Comparison of ENCODE assay signal across 13 cellular contexts in the genomic region with DNA sequence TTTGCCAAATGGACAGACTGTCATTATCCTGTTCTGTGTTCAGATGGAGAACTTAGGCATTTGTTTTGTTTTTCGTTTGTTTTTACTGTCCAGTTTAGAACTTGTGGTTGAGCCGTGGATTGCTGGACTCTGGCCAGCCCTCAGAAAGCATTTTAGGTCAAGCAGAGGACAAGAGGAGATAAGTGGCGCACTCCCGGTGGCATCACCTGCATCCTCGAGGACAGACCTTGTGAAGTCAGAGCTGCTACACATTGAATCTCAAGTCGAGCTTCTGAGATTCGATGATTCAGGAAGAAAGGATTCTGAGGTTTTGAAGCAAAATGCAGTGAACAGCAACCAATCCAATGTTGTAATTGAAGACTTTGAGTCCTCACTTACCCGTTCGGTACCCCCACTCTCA. TPM values are rescaled to one million over a fixed set of nuclear protein-coding genes. Genes with fewer than 3 reads are reported as not detected.
DNase-seq lines count a peak whose midpoint lies in the region; ATAC-seq, FAIRE-seq and TF ChIP-seq lines count a peak whose summit lies in the region.
"Had no signal": no experiment of that assay in that cellular context is flagged by ENCODE, and none has a peak within 500 bp of the region (broad histone marks: within the 10 kb centered on the region; RNA-seq: fewer than 3 reads in every experiment).

No MANE protein-coding gene starts in this region.

- H3K36me3 Mint-ChIP-seq in astrocyte (ENCODE audit: low read depth, unreplicated experiment), result peaks cover 3% of the 10 kb centered on the region
- H3K36me3 Mint-ChIP-seq in Caco-2 (ENCODE audit: insufficient read depth, unreplicated experiment), result peaks cover 65% of the 10 kb centered on the region

- no peaks in the 10 kb centered on the region for H3K9me3 Mint-ChIP-seq in astrocyte (ENCODE audit: unreplicated experiment)
- no peaks in the 10 kb centered on the region for H3K9me3 Mint-ChIP-seq in Caco-2 (ENCODE audit: unreplicated experiment)
- H3K9me3 Mint-ChIP-seq: GM23338; stimulated activated naive B cell treated with anti-CD40 and anti-IgM and Interleukin-4, amounts not matched to agents 10 μg/mL and 1 μg/mL and 100 μg/mL, for 72 hours had no signal

- H3K4me1 ChIP-seq in astrocyte (ENCODE audit: insufficient read depth, low read length) (peaks cover 21% of the 10 kb centered on the region), Caco-2 (peaks cover 16% of the 10 kb centered on the region)

- H3K36me3 ChIP-seq in astrocyte (ENCODE audit: insufficient read depth, low read length), result peaks cover 25% of the 10 kb centered on the region
- H3K36me3 ChIP-seq in Caco-2 (ENCODE audit: control insufficient read depth, insufficient read depth, low read length), result peaks cover 8% of the 10 kb centered on the region

- H3K4me2 ChIP-seq in astrocyte (ENCODE audit: low read length), result no peak overlapping the region
- H3K4me2 ChIP-seq: GM23338 had no signal

- ATAC-seq in left lobe of liver (peak; percentile 46), GM18517 (IDR thresholded peaks at IDR 0.05; ENCODE audit: unreplicated experiment) (no peak)
- ATAC-seq: GM23338 had no signal

- FAIRE-seq in astrocyte (lab: Jason Lieb, UNC), result no peak

- BruUV-seq in Caco-2 (replicated peaks; lab: Mats Ljungman, UMichigan), result no TSS peak

- no peak for TF ChIP-seq CTCF in C4-2B (conservative IDR thresholded peaks at IDR 0.05)
- TF ChIP-seq CTCF in astrocyte (IDR thresholded peaks at IDR 0.05; ENCODE audit: insufficient read depth, low read depth, low read length), result no peak
- TF ChIP-seq CTCF in Caco-2 (IDR thresholded peaks at IDR 0.05; ENCODE audit: insufficient read depth in 1 of 2, low read depth in 1 of 2, low read length in 1 of 2, severe bottlenecking in 1 of 2, unreplicated experiment in 1 of 2), result no peak

- H3K79me2 ChIP-seq in astrocyte (ENCODE audit: insufficient read depth, low read length), result peaks cover 61% of the 10 kb centered on the region

- H3K4me1 Mint-ChIP-seq in astrocyte (ENCODE audit: low read depth, unreplicated experiment) (peaks cover 22% of the 10 kb centered on the region), Caco-2 (ENCODE audit: low read depth, unreplicated experiment) (peaks cover 6% of the 10 kb centered on the region)

- intact Hi-C loops in Caco-2 (cut with micrococcal nuclease; ENCODE audit: unreplicated experiment), result no loop called here

- peak; percentile 20 for DNase-seq in LHCN-M2 (ENCODE audit: low read depth)
- peak; percentile 59 for DNase-seq in astrocyte (ENCODE audit: low read depth)
- DNase-seq in left lobe of liver (ENCODE audit: low spot score), result peak; percentile 64
- no peak for DNase-seq in Caco-2
- DNase-seq in SKM-1 (lab: John Stamatoyannopoulos, UW; ENCODE audit: unreplicated experiment), result no peak
- DNase-seq in NCI-H2171 treated with DMSO at 0.1 percent for 48 hours (lab: John Stamatoyannopoulos, UW), result no peak
- DNase-seq: erythroblast, T1000 had no signal

- no peaks in the 10 kb centered on the region for H3K9me3 ChIP-seq in astrocyte (ENCODE audit: insufficient read depth, low read depth, low read length)
- H3K9me3 ChIP-seq in Caco-2, result no peaks in the 10 kb centered on the region

- no peak overlapping the region for H3K27ac Mint-ChIP-seq in astrocyte (ENCODE audit: unreplicated experiment)
- H3K27ac Mint-ChIP-seq in Caco-2 (ENCODE audit: unreplicated experiment), result no peak overlapping the region
- H3K27ac Mint-ChIP-seq: GM23338; stimulated activated naive B cell treated with anti-CD40 and anti-IgM and Interleukin-4, amounts not matched to agents 10 μg/mL and 1 μg/mL and 100 μg/mL, for 72 hours had no signal

- H3K4me3 ChIP-seq in astrocyte (ENCODE audit: insufficient read depth, low read depth, low read length), result no peak overlapping the region
- no peak overlapping the region for H3K4me3 ChIP-seq in Caco-2 (ENCODE audit: low read depth, low read length)
- H3K4me3 ChIP-seq: GM23338 had no signal

- H3K27ac ChIP-seq in C4-2B (peak overlapping the region; percentile 34), astrocyte (ENCODE audit: low read depth, low read length) (no peak overlapping the region)

- CTCF ChIA-PET in Caco-2 (lab: Charles Lee), result no interaction called here

- peaks cover 51% of the 10 kb centered on the region for H4K20me1 ChIP-seq in astrocyte (ENCODE audit: insufficient read depth, low read length)

- H3K27me3 Mint-ChIP-seq in astrocyte (ENCODE audit: low read depth, unreplicated experiment) (no peaks in the 10 kb centered on the region), Caco-2 (ENCODE audit: insufficient read depth, unreplicated experiment) (no peaks in the 10 kb centered on the region)
- H3K27me3 Mint-ChIP-seq: stimulated activated naive B cell treated with anti-CD40 and anti-IgM and Interleukin-4, amounts not matched to agents 10 μg/mL and 1 μg/mL and 100 μg/mL, for 72 hours had no signal

- POLR2A ChIA-PET in Caco-2 (lab: Charles Lee), result no interaction called here

- H3K4me3 Mint-ChIP-seq in astrocyte (ENCODE audit: unreplicated experiment) (peak overlapping the region; percentile 41), Caco-2 (ENCODE audit: unreplicated experiment) (no peak overlapping the region)
- H3K4me3 Mint-ChIP-seq: GM23338; stimulated activated naive B cell treated with anti-CD40 and anti-IgM and Interleukin-4, amounts not matched to agents 10 μg/mL and 1 μg/mL and 100 μg/mL, for 72 hours had no signal

- no peak overlapping the region for H3K9ac ChIP-seq in astrocyte (ENCODE audit: low read length)

- H2AFZ ChIP-seq in astrocyte (ENCODE audit: low read depth, low read length), result no peak overlapping the region
- H2AFZ ChIP-seq: GM23338 had no signal

- H3K27me3 ChIP-seq in astrocyte (ENCODE audit: insufficient read depth, low read length), result no peaks in the 10 kb centered on the region
- no peaks in the 10 kb centered on the region for H3K27me3 ChIP-seq in Caco-2 (replicated peaks; ENCODE audit: control insufficient read depth, insufficient read depth, low read length)

RNA-seq across cellular contexts. Expression of gene MTRR, which starts 8.9 kb away (rescaled TPM):
- 36.7 and 38.4 TPM in 2 replicates for total RNA-seq in LHCN-M2 (2014; rRNA removed)
- 10.3 TPM for polyA plus RNA-seq in LHCN-M2 (2012)
- total RNA-seq in astrocyte, result 32.2 and 38.5 TPM in 2 replicates
- total RNA-seq in left lobe of liver, result 29.1 TPM
- total RNA-seq in Caco-2 (2022), result 50.1 and 57.6 TPM in 2 replicates

RNA-seq across cellular contexts. Expression of gene FASTKD3, which starts 9.0 kb away (rescaled TPM):
- total RNA-seq in LHCN-M2 (2014; rRNA removed) (12.5 and 14.6 TPM in 2 replicates), astrocyte (8.1 and 10.7 TPM in 2 replicates), left lobe of liver (3.7 TPM), Caco-2 (2022) (14.2 and 15.4 TPM in 2 replicates)
- polyA plus RNA-seq in LHCN-M2 (2012), result 5.0 TPM

RNA-seq across cellular contexts. Expression of gene CFAP90, which starts 26.9 kb away (rescaled TPM):
- total RNA-seq in LHCN-M2 (2014; rRNA removed) (0.26 TPM in 1 of 2 replicates, not detected in the other), astrocyte (0.64 and 0.84 TPM in 2 replicates), left lobe of liver (0.48 TPM), Caco-2 (2022) (0.29 TPM in 1 of 2 replicates, not detected in the other)
- polyA plus RNA-seq in LHCN-M2 (2012), result 0.21 TPM
- total RNA-seq: NCI-H460 had no signal

Comparison
In these comparisons a context has a peak if more than half of its experiments do, and no peak if none do; other contexts are left out.
1. DNase-seq: peak in LHCN-M2 (single experiment), astrocyte (single experiment) and left lobe of liver (single experiment); none in Caco-2 (0 of 2), SKM-1 (single experiment) and NCI-H2171 treated with DMSO at 0.1 percent for 48 hours (single experiment).